In genomic region chr12:119705182-119705581, GRCh38 we compare ENCODE assay signal across 1 cellular context.
TF ChIP-seq lines count a peak whose summit lies in the region.

No MANE protein-coding gene starts in this region.

TF ChIP-seq in SK-N-SH, 30 proteins besides CTCF, POLR2A, EP300 and RAD21:
- TF ChIP-seq IRF3 (IDR thresholded peaks at IDR 0.05; ENCODE audit: low read depth, low read length) (no peak), MEF2A (IDR thresholded peaks at IDR 0.05; ENCODE audit: borderline replicate concordance, low read depth) (no peak), JUND (IDR thresholded peaks at IDR 0.05) (no peak), FOSL2 (IDR thresholded peaks at IDR 0.05; ENCODE audit: borderline replicate concordance, low read depth) (no peak), YY1 (IDR thresholded peaks at IDR 0.05; ENCODE audit: low read depth) (no peak), GATA2 (CRISPR knock-in tag; IDR thresholded peaks at IDR 0.05) (peak; percentile 65), TEAD4 (IDR thresholded peaks at IDR 0.05; ENCODE audit: borderline replicate concordance, insufficient read depth) (no peak), NFIC (IDR thresholded peaks at IDR 0.05; ENCODE audit: borderline replicate concordance) (no peak), NRF1 (IDR thresholded peaks at IDR 0.05; ENCODE audit: low read depth, low read length) (no peak), RCOR1 (IDR thresholded peaks at IDR 0.05; ENCODE audit: low read length) (peak; percentile 71; the same call in 1 of the 2 replicates), TCF12 (IDR thresholded peaks at IDR 0.05) (no peak), ELF1 (IDR thresholded peaks at IDR 0.05) (no peak), RFX5 (IDR thresholded peaks at IDR 0.05; ENCODE audit: low read length) (no peak)
